Comparison of ENCODE assay signal across 24 cellular contexts in genomic region chr2:48954311-48954710, GRCh38.
"Had no signal": no experiment of that assay in that cellular context is flagged by ENCODE, and none has a peak within 500 bp of the region (broad histone marks: within the 10 kb centered on the region; RNA-seq: fewer than 3 reads in every experiment).

No MANE protein-coding gene starts in this region.

- H3K4me2 ChIP-seq: hepatocyte had no signal

- H3K4me3 ChIP-seq: dorsolateral prefrontal cortex, esophagus muscularis mucosa, gastroesophageal sphincter, heart left ventricle, hepatocyte, left lung, ovary, psoas muscle, skin epidermis, thoracic aorta, tibial nerve, vagina had no signal

- H3K79me2 ChIP-seq: hepatocyte had no signal

- H3K9me3 ChIP-seq: esophagus muscularis mucosa, gastroesophageal sphincter, heart left ventricle, left lung, ovary, psoas muscle, thoracic aorta, tibial nerve, vagina had no signal

- H3K27me3 ChIP-seq: esophagus muscularis mucosa, foreskin keratinocyte, gastroesophageal sphincter, heart left ventricle, hepatocyte, left lung, ovary, tibial nerve, vagina had no signal

- H3K27ac ChIP-seq: dorsolateral prefrontal cortex, esophagus muscularis mucosa, foreskin keratinocyte, gastroesophageal sphincter, heart left ventricle, hepatocyte, left lung, ovary, psoas muscle, skin epidermis, thoracic aorta, tibial nerve, vagina had no signal

- H3K36me3 ChIP-seq: esophagus muscularis mucosa, gastroesophageal sphincter, heart left ventricle, left lung, ovary, thoracic aorta, tibial nerve, vagina had no signal

- H3K4me1 ChIP-seq: esophagus muscularis mucosa, foreskin keratinocyte, gastroesophageal sphincter, left lung, psoas muscle, tibial nerve, vagina had no signal

- H2AFZ ChIP-seq: hepatocyte had no signal

- FAIRE-seq: colon had no signal

- DNase-seq: dorsolateral prefrontal cortex; effector CD4-positive, alpha-beta T cell; endodermal cell; foreskin keratinocyte; heart left ventricle; left cardiac atrium; left lung; natural killer cell; occipital lobe; ovary; posterior cingulate gyrus; psoas muscle; right cardiac atrium; stimulated activated CD4-positive, alpha-beta T cell treated with anti-CD3 and anti-CD28 coated beads, Interleukin-15, amount 100 ng/mL, for 24 hours; stimulated activated CD4-positive, alpha-beta T cell treated with anti-CD3 and anti-CD28 coated beads, Interleukin-2, amount 100 ng/mL, for 48 hours; stimulated activated naive B cell treated with anti-CD40 and anti-IgM and Interleukin-4, amounts not matched to agents 10 μg/mL and 1 μg/mL and 100 μg/mL, for 72 hours had no signal

- ATAC-seq: foreskin keratinocyte; gastroesophageal sphincter; heart left ventricle; left cardiac atrium; left lung; natural killer cell; psoas muscle; right cardiac atrium; stimulated activated naive B cell treated with anti-CD40 and anti-IgM and Interleukin-4, amounts not matched to agents 10 μg/mL and 1 μg/mL and 100 μg/mL, for 72 hours had no signal
